ENCODE assay signal across 32 cellular contexts in genomic region chr7:47092331-47092730, GRCh38.
"Had no signal": no experiment of that assay in that cellular context is flagged by ENCODE, and none has a peak within 500 bp of the region (broad histone marks: within the 10 kb centered on the region; RNA-seq: fewer than 3 reads in every experiment).

No MANE protein-coding gene starts in this region.

- H3K27ac ChIP-seq: cardiac muscle cell, Peyer's patch, SJSA1, VCaP had no signal

- H3K4me3 ChIP-seq: cardiac muscle cell, MG63, Peyer's patch, SJSA1 had no signal

- H3K27me3 ChIP-seq: cardiac muscle cell, MG63, Peyer's patch, SJSA1 had no signal

- H3K4me2 ChIP-seq: SK-N-SH had no signal

- ATAC-seq: activated CD8-positive, alpha-beta memory T cell treated with anti-CD3 and anti-CD28 coated beads, Interleukin-2, amount 10 ng/mL, durations not matched to agents 7 days and 5 days; activated naive CD8-positive, alpha-beta T cell treated with anti-CD3 and anti-CD28 coated beads, Interleukin-2, amount 50 U/mL, for 24 hours; PC-3; T-cell; T-helper 17 cell had no signal

- H3K36me3 ChIP-seq: cardiac muscle cell, MG63, Peyer's patch, SJSA1 had no signal

- H3K9me3 ChIP-seq: MG63, Peyer's patch, SK-N-SH had no signal

- DNase-seq: activated CD4-positive, alpha-beta memory T cell treated with anti-CD3 and anti-CD28 coated beads, Interleukin-2, amount 10 ng/mL, durations not matched to agents 7 days and 5 days; activated CD4-positive, alpha-beta T cell treated with anti-CD3 and anti-CD28 coated beads for 1 hour; activated CD4-positive, alpha-beta T cell treated with anti-CD3 and anti-CD28 coated beads for 48 hours; activated CD4-positive, CD25-positive, alpha-beta regulatory T cell; activated CD8-positive, alpha-beta memory T cell treated with anti-CD3 and anti-CD28 coated beads for 24 hours; activated CD8-positive, alpha-beta memory T cell treated with anti-CD3 and anti-CD28 coated beads, Interleukin-2, amount 10 ng/mL, durations not matched to agents 7 days and 5 days; activated CD8-positive, alpha-beta memory T cell treated with anti-CD3 and anti-CD28 coated beads, Interleukin-2, amount 50 U/mL, for 48 hours; activated effector memory CD4-positive, alpha-beta T cell treated with Interleukin-2 at 50 U/mL for 16 hours; activated naive CD4-positive, alpha-beta T cell treated with anti-CD3 and anti-CD28 coated beads, Interleukin-2, amount 10 ng/mL, durations not matched to agents 7 days and 5 days; activated naive CD8-positive, alpha-beta T cell treated with anti-CD3 and anti-CD28 coated beads, Interleukin-2, amount 50 U/mL, for 24 hours; activated T-cell treated with anti-CD3 and anti-CD28 coated beads, Interleukin-2, amount 50 U/mL, for 48 hours; anterior cingulate cortex; MG63; NCI-H1048; NCI-H1105 treated with DMSO at 0.1 percent for 48 hours; NCI-H1436; NCI-H1694 treated with DMSO at 0.1 percent for 48 hours; NCI-H2029; NCI-H345; NCI-H524 treated with DMSO at 0.1 percent for 48 hours; NCI-H748 treated with DMSO at 0.1 percent for 48 hours; NK-92 treated with Interleukin-12 subunit alpha and Interleukin-12 subunit beta, amount 100 ng/mL, for 24 hours; PC-3; Peyer's patch; RPMI8226; SHP77 treated with DMSO at 0.1 percent for 48 hours; SK-N-SH; T-cell; T-helper 17 cell had no signal

- H3K4me1 ChIP-seq: Peyer's patch had no signal
